Comparison of ENCODE assay signal across 16 cellular contexts in genomic region chr18:49061906-49062831, GRCh38.
DNase-seq lines count a peak whose midpoint lies in the region; ATAC-seq and TF ChIP-seq lines count a peak whose summit lies in the region.
"Had no signal": no experiment of that assay in that cellular context is flagged by ENCODE, and none has a peak within 500 bp of the region (broad histone marks: within the 10 kb centered on the region; RNA-seq: fewer than 3 reads in every experiment).

No MANE protein-coding gene starts in this region.

- peak overlapping the region; percentile 82 for H3K27ac ChIP-seq in OCI-LY1 (ENCODE audit: low read depth, low read length, poor library complexity, severe bottlenecking)
- H3K27ac ChIP-seq in angular gyrus (ENCODE audit: low read depth, low read length): peak overlapping the region; percentile 62
- peak overlapping the region; percentile 19 for H3K27ac ChIP-seq in hepatocyte
- H3K27ac ChIP-seq in substantia nigra (ENCODE audit: low read depth, low read length, poor library complexity, severe bottlenecking): peak overlapping the region; percentile 11
- H3K27ac ChIP-seq: tibial nerve had no signal

- peaks cover 71% of the 10 kb centered on the region for H3K4me1 ChIP-seq in OCI-LY1 (ENCODE audit: insufficient read depth, low read length, severe bottlenecking)
- peaks cover 5% of the 10 kb centered on the region for H3K4me1 ChIP-seq in hepatocyte (ENCODE audit: insufficient read depth)

- H2AFZ ChIP-seq in OCI-LY1 (ENCODE audit: low read length) (no peak overlapping the region), hepatocyte (no peak overlapping the region)

- H3K9me3 ChIP-seq in OCI-LY1 (ENCODE audit: low read length) (no peaks in the 10 kb centered on the region), hepatocyte (ENCODE audit: low read depth) (no peaks in the 10 kb centered on the region)
- H3K9me3 ChIP-seq: adrenal gland, tibial nerve had no signal

- peak overlapping the region; percentile 2; the same call in 1 of the 2 replicates for H3K9ac ChIP-seq in OCI-LY1 (ENCODE audit: low read length)

- no peaks in the 10 kb centered on the region for H3K79me2 ChIP-seq in OCI-LY1 (ENCODE audit: insufficient read depth, low read length)
- no peaks in the 10 kb centered on the region for H3K79me2 ChIP-seq in hepatocyte

- TF ChIP-seq CTCF in OCI-LY1 (IDR thresholded peaks at IDR 0.05; ENCODE audit: low read length) (no peak), hepatocyte (IDR thresholded peaks at IDR 0.05; ENCODE audit: poor library complexity) (no peak)

- H3K9me2 ChIP-seq in OCI-LY1 (ENCODE audit: low read depth, low read length): no peaks in the 10 kb centered on the region
- no peaks in the 10 kb centered on the region for H3K9me2 ChIP-seq in hepatocyte (replicated peaks; ENCODE audit: insufficient read depth)

- H3K4me3 ChIP-seq in OCI-LY1 (ENCODE audit: low read depth, low read length, poor library complexity, severe bottlenecking) (no peak overlapping the region), hepatocyte (no peak overlapping the region)
- H3K4me3 ChIP-seq: adrenal gland, tibial nerve had no signal

- H3K36me3 ChIP-seq in OCI-LY1 (ENCODE audit: insufficient read depth, low read length) (no peaks in the 10 kb centered on the region), hepatocyte (replicated peaks; ENCODE audit: insufficient read depth, low read depth) (no peaks in the 10 kb centered on the region)
- H3K36me3 ChIP-seq: adrenal gland, tibial nerve had no signal

- no peak for ATAC-seq in GM18867 (IDR thresholded peaks at IDR 0.05; ENCODE audit: unreplicated experiment)
- no peak for ATAC-seq in GM18511 (IDR thresholded peaks at IDR 0.05; ENCODE audit: unreplicated experiment)

- H3K27me3 ChIP-seq in OCI-LY1 (ENCODE audit: insufficient read depth, low read length) (no peaks in the 10 kb centered on the region), hepatocyte (no peaks in the 10 kb centered on the region)
- H3K27me3 ChIP-seq: adrenal gland, tibial nerve had no signal

- H4K20me1 ChIP-seq in OCI-LY1 (ENCODE audit: insufficient read depth, low read length) (no peaks in the 10 kb centered on the region), hepatocyte (ENCODE audit: insufficient read depth, poor library complexity, severe bottlenecking) (no peaks in the 10 kb centered on the region)

- DNase-seq in hepatocyte (ENCODE audit: low spot score): no peak
- DNase-seq in substantia nigra (lab: John Stamatoyannopoulos, UW): peak in 2 of 49 donors; percentile 40 to 53
- DNase-seq in NCI-H1436 treated with DMSO at 0.1 percent for 48 hours (lab: John Stamatoyannopoulos, UW): no peak
- DNase-seq: activated CD4-positive, CD25-positive, alpha-beta regulatory T cell treated with anti-CD3 and anti-CD28 coated beads, Interleukin-2, amount 50 U/mL, for 72 hours; DMS153; KG1; NCI-H1417; NCI-H774; RPMI8226; stimulated activated CD4-positive, alpha-beta T cell treated with anti-CD3 and anti-CD28 coated beads, Interleukin-12 subunit alpha, Interleukin-12 subunit beta, amount 100 ng/mL, for 4 hours had no signal

- H3K4me2 ChIP-seq in OCI-LY1 (ENCODE audit: low read length) (no peak overlapping the region; the same call in 1 of the 2 replicates), hepatocyte (no peak overlapping the region)

- 68% methylated on average over 10 of the region's 10 CpGs for WGBS in hepatocyte (ENCODE audit: low lambda C conversion rate, missing lambda C conversion rate)

- peaks cover 9% of the 10 kb centered on the region; the same call in 1 of the 2 replicates for H3F3A ChIP-seq in OCI-LY1 (ENCODE audit: insufficient read depth, low read length)

Comparison
In these comparisons a context has a peak if more than half of its experiments do, and no peak if none do; other contexts are left out.
1. H3K27ac ChIP-seq: peak in every context shown above with its lines; median percentile 82 in OCI-LY1; 62 in angular gyrus; 19 in hepatocyte; 11 in substantia nigra.